In the genomic region with DNA sequence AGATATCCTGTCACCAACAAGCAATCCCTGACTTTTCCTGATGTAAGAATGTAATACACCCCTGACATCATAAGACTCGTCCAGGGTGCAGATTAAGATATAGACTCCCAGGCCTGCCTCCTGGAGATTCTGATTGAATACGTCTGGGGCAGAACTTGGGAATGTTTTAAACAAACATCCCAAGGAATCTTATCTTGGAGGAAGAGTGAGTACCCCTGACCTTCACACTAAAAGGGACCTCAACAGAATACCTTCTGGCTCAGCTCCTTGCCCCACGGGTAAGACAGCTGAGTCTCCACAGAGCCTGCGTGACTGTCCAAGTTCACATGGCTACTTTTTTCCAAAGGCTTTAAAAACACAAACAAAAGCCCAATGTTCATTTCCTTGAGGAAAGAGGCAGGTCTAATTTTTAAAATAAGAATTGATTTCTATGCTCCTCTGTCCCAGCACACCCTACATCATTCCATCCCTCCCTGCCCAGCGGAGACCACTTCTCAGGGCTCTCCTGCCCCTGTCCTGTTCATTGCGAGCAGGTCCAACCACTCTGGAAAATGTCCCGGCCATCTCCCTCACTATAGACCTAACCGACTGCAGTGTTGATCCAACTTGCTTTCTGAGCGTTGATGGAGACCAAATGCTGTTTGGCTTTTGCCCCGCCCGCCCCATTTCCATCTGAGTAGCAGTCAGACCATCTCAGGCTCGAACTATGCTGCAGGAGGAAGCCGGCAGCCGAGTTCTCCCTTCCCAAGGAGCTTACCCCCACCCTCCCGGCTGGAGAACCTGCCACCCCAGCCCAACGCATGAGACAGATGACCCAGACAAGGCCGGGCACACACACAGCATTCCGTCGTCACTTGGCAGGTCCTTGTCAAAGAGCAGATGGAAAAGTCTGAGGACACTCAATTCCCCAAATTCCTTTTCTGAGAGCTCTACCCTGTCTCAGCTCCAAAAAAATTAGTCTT, we compare ENCODE assay signal across 1 cellular context.
TF ChIP-seq lines count a peak whose summit lies in the region.

No MANE protein-coding gene starts in this region.

TF ChIP-seq in HEK293, 187 proteins besides CTCF, POLR2A, EP300 and RAD21:
- no peak for TF ChIP-seq KLF10 (tag by site-specific recombination; IDR thresholded peaks at IDR 0.05)
- peak; percentile 21; the same call in 1 of the 2 replicates for TF ChIP-seq GLIS1 (tag by site-specific recombination; IDR thresholded peaks at IDR 0.05)
